ENCODE assay signal across 15 cellular contexts in genomic region chr5:93164690-93165089, GRCh38.
A peak's percentile ranks its signal among the peaks of the same experiment; 100 is the strongest.
DNase-seq lines count a peak whose midpoint lies in the region; ATAC-seq and TF ChIP-seq lines count a peak whose summit lies in the region.
"Had no signal": no experiment of that assay in that cellular context is flagged by ENCODE, and none has a peak within 500 bp of the region (broad histone marks: within the 10 kb centered on the region; RNA-seq: fewer than 3 reads in every experiment).

No MANE protein-coding gene starts in this region.

- H4K8ac ChIP-seq in neuronal stem cell (ENCODE audit: low read depth, low read length), result no peak overlapping the region

- no peak overlapping the region for H2AK5ac ChIP-seq in neuronal stem cell (ENCODE audit: low read depth, low read length)

- H3K36me3 ChIP-seq in GM23248 (ENCODE audit: low read depth), result no peaks in the 10 kb centered on the region
- no peaks in the 10 kb centered on the region for H3K36me3 ChIP-seq in Panc1 (ENCODE audit: control insufficient read depth, insufficient read depth, low read length)
- H3K36me3 ChIP-seq in fibroblast of lung (ENCODE audit: control insufficient read depth, insufficient read depth, low read length), result no peaks in the 10 kb centered on the region
- H3K36me3 ChIP-seq in neuronal stem cell (replicated peaks in 1 of 2; ENCODE audit: control insufficient read depth in 2 of 2, insufficient read depth in 2 of 2, low read length in 2 of 2), result no peaks in the 10 kb centered on the region
- H3K36me3 ChIP-seq: colonic mucosa, suprapubic skin had no signal

- POLR2A ChIA-PET in Panc1 (lab: Charles Lee), result no interaction called here

- H3K9me2 ChIP-seq in GM23248 (ENCODE audit: insufficient read depth), result no peaks in the 10 kb centered on the region

- 50 to 52% methylated on average over 2 of the region's 2 CpGs for WGBS in GM23248 (ENCODE audit: low coverage in 1 of 2, low lambda C conversion rate in 2 of 2, missing lambda C conversion rate in 2 of 2), 2 experiments
- WGBS in neuronal stem cell (ENCODE audit: extremely low coverage in 2 of 2, insufficient read length in 2 of 2, insufficient replicate concordance in 1 of 2), 2 donors, result 100% methylated on average over 1 of the region's 2 CpGs

- peak; percentile 93 for DNase-seq in GM23248
- peak; percentile 75 for DNase-seq in Panc1 (ENCODE audit: low read depth, low spot score)
- peak; percentile 79 to 85 for DNase-seq in fibroblast of lung (ENCODE audit: low read depth in 2 of 2)
- DNase-seq in sciatic nerve (ENCODE audit: low spot score), result no peak
- DNase-seq in cortex of kidney (lab: John Stamatoyannopoulos, UW), result no peak
- DNase-seq in neuronal stem cell (ENCODE audit: low spot score), result no peak
- no peak for DNase-seq in GM10266 (ENCODE audit: extremely low spot score)
- DNase-seq: activated T-cell treated with anti-CD3 and anti-CD28 coated beads, Interleukin-2, amount 50 U/mL, for 24 hours; colonic mucosa; KG1; naive thymus-derived CD8-positive, alpha-beta T cell; stimulated activated CD4-positive, alpha-beta T cell treated with anti-CD3 and anti-CD28 coated beads, Interleukin-2, amount 100 ng/mL, for 48 hours; T1000 had no signal

- no TSS peak for BruUV-seq in Panc1 (replicated peaks; lab: Mats Ljungman, UMichigan)

- no peak overlapping the region for H3K4ac ChIP-seq in neuronal stem cell (ENCODE audit: low read length)

- no peak overlapping the region for H2BK5ac ChIP-seq in neuronal stem cell (ENCODE audit: low read length)

- no peak overlapping the region for H4K91ac ChIP-seq in neuronal stem cell (ENCODE audit: low read depth, low read length, poor library complexity)

- intact Hi-C loops in Panc1 (cut with micrococcal nuclease; ENCODE audit: unreplicated experiment), result no loop called here
- intact Hi-C loops in sciatic nerve (cut with DNase I), result no loop called here

- H3K18ac ChIP-seq in neuronal stem cell (ENCODE audit: low read length), result no peak overlapping the region

- H3K4me3 ChIP-seq in GM23248 (no peak overlapping the region), Panc1 (ENCODE audit: low read depth in 2 of 2, low read length in 2 of 2) (no peak overlapping the region), fibroblast of lung (replicated peaks in 1 of 4; ENCODE audit: control extremely low read depth in 1 of 4, insufficient read depth in 1 of 4, low read depth in 3 of 4, low read length in 4 of 4) (no peak overlapping the region), neuronal stem cell (ENCODE audit: low read length in 2 of 2) (no peak overlapping the region)
- H3K4me3 ChIP-seq: colonic mucosa, suprapubic skin had no signal

- H3K9ac ChIP-seq in GM23248, result no peak overlapping the region
- H3K9ac ChIP-seq in fibroblast of lung (ENCODE audit: insufficient read depth, low read length), result no peak overlapping the region
- H3K9ac ChIP-seq in neuronal stem cell (ENCODE audit: low read depth, low read length, poor library complexity), result no peak overlapping the region

- in situ Hi-C loops in GM23248 (cut with MboI), result no loop called here
- in situ Hi-C loops in Panc1 (cut with HindIII; ENCODE audit: low pct_unique_long_range_greater_than_20kb, low sequenced_read_pairs), result no loop called here

- H3K27me3 ChIP-seq in GM23248 (replicated peaks; ENCODE audit: insufficient read depth) (no peaks in the 10 kb centered on the region), Panc1 (ENCODE audit: control insufficient read depth, insufficient read depth, low read length) (no peaks in the 10 kb centered on the region), fibroblast of lung (ENCODE audit: control insufficient read depth, insufficient read depth, low read length) (no peaks in the 10 kb centered on the region), neuronal stem cell (ENCODE audit: control insufficient read depth in 3 of 3, insufficient read depth in 3 of 3, low read depth in 1 of 3, low read length in 3 of 3) (no peaks in the 10 kb centered on the region)
- H3K27me3 ChIP-seq: colonic mucosa, suprapubic skin had no signal

- H3K23ac ChIP-seq in neuronal stem cell (ENCODE audit: low read depth, low read length, poor library complexity), result no peak overlapping the region

- no peak overlapping the region for H2BK12ac ChIP-seq in neuronal stem cell (ENCODE audit: low read length)

- H3K14ac ChIP-seq in neuronal stem cell (ENCODE audit: low read length), result no peak overlapping the region

- H3F3A ChIP-seq in GM23248 (ENCODE audit: insufficient read depth), result peaks cover 39% of the 10 kb centered on the region

- CTCF ChIA-PET in Panc1 (lab: Charles Lee), result no interaction called here

- TF ChIP-seq CTCF in Panc1 (IDR thresholded peaks at IDR 0.05) (no peak), fibroblast of lung (conservative IDR thresholded peaks at IDR 0.05 in 1 of 2, IDR thresholded peaks at IDR 0.05 in 1 of 2; ENCODE audit: low read depth in 1 of 2, low read length in 2 of 2) (no peak), GM10266 (IDR thresholded peaks at IDR 0.05; ENCODE audit: control insufficient read depth, insufficient read depth, low read depth, missing control alignments) (no peak)

- no peaks in the 10 kb centered on the region for H3K9me3 ChIP-seq in GM23248 (ENCODE audit: low read depth)
- no peaks in the 10 kb centered on the region for H3K9me3 ChIP-seq in Panc1 (ENCODE audit: control insufficient read depth, insufficient read depth, low read depth, low read length)
- H3K9me3 ChIP-seq in fibroblast of lung (ENCODE audit: control insufficient read depth, insufficient read depth, low read depth, low read length), result no peaks in the 10 kb centered on the region
- H3K9me3 ChIP-seq in neuronal stem cell (replicated peaks in 1 of 2; ENCODE audit: control insufficient read depth in 2 of 2, insufficient read depth in 1 of 2, low read depth in 1 of 2, low read length in 2 of 2), result no peaks in the 10 kb centered on the region
- H3K9me3 ChIP-seq: colonic mucosa, suprapubic skin had no signal

- peak; percentile 77 for ATAC-seq in Panc1
- peak; percentile 49 for ATAC-seq in sciatic nerve
- no peak for ATAC-seq in GM21447 (IDR thresholded peaks at IDR 0.05; ENCODE audit: unreplicated experiment)
- ATAC-seq: naive thymus-derived CD8-positive, alpha-beta T cell had no signal

- H3K4me2 ChIP-seq in GM23248 (ENCODE audit: unreplicated experiment) (no peak overlapping the region), fibroblast of lung (ENCODE audit: extremely low read depth, insufficient read depth, low read length) (no peak overlapping the region), neuronal stem cell (ENCODE audit: insufficient read depth, low read length, poor library complexity, severe bottlenecking) (no peak overlapping the region)

- no peaks in the 10 kb centered on the region for H3K79me2 ChIP-seq in GM23248 (ENCODE audit: insufficient read depth)
- H3K79me2 ChIP-seq in fibroblast of lung (ENCODE audit: control insufficient read depth, insufficient read depth, low read length), result no peaks in the 10 kb centered on the region

- H3K4me1 ChIP-seq in GM23248 (ENCODE audit: insufficient read depth) (peaks cover 48% of the 10 kb centered on the region), Panc1 (ENCODE audit: control insufficient read depth, insufficient read depth, low read length) (peaks cover 20% of the 10 kb centered on the region; the same call in 1 of the 2 replicates), fibroblast of lung (ENCODE audit: control insufficient read depth, extremely low read depth, insufficient read depth, low read length) (peaks cover 19% of the 10 kb centered on the region), neuronal stem cell (ENCODE audit: control insufficient read depth in 2 of 2, insufficient read depth in 1 of 2, low read depth in 1 of 2, low read length in 2 of 2) (peaks cover 6 to 10% of the 10 kb centered on the region in 2 donors)
- H3K4me1 ChIP-seq: colonic mucosa had no signal

- no peak overlapping the region for H2BK120ac ChIP-seq in neuronal stem cell (ENCODE audit: low read depth, low read length)

- H2AFZ ChIP-seq in GM23248, result no peak overlapping the region
- no peak overlapping the region for H2AFZ ChIP-seq in fibroblast of lung (ENCODE audit: low read length)
- no peak overlapping the region for H2AFZ ChIP-seq in neuronal stem cell (ENCODE audit: low read length)

- no peak overlapping the region for H2BK15ac ChIP-seq in neuronal stem cell (ENCODE audit: low read length)

- no peaks in the 10 kb centered on the region for H3K79me1 ChIP-seq in neuronal stem cell (ENCODE audit: low read depth, low read length)

- H4K20me1 ChIP-seq in GM23248 (ENCODE audit: insufficient read depth) (no peaks in the 10 kb centered on the region), fibroblast of lung (ENCODE audit: control insufficient read depth, extremely low read depth, insufficient read depth, low read length) (no peaks in the 10 kb centered on the region)

- H3K27ac ChIP-seq in GM23248 (no peak overlapping the region), Panc1 (ENCODE audit: low read length) (peak overlapping the region; percentile 69), fibroblast of lung (ENCODE audit: insufficient read depth, low read length) (no peak overlapping the region), neuronal stem cell (replicated peaks; ENCODE audit: low read length) (no peak overlapping the region)
- H3K27ac ChIP-seq: colonic mucosa, suprapubic skin had no signal

Comparison
In these comparisons a context has a peak if more than half of its experiments do, and no peak if none do; other contexts are left out.
1. DNase-seq: peak in GM23248 (single experiment), Panc1 (single experiment) and fibroblast of lung (2 of 2); none in sciatic nerve (single experiment), cortex of kidney (single experiment), neuronal stem cell (single experiment) and GM10266 (single experiment).